ENCODE assay signal across 8 cellular contexts in genomic region chr9:120892748-120893584, GRCh38. TPM values are rescaled to one million over a fixed set of nuclear protein-coding genes. Genes with fewer than 3 reads are reported as not detected.
DNase-seq lines count a peak whose midpoint lies in the region; ATAC-seq lines count a peak whose summit lies in the region.

No MANE protein-coding gene starts in this region.

- H3K27me3 Mint-ChIP-seq in activated T-cell treated with anti-CD3 and anti-CD28 coated beads, Interleukin-2, amount 50 U/mL, for 4 hours (ENCODE audit: low read depth), result no peaks in the 10 kb centered on the region

- peak overlapping the region; percentile 42 for H3K4me3 Mint-ChIP-seq in activated T-cell treated with anti-CD3 and anti-CD28 coated beads, Interleukin-2, amount 50 U/mL, for 4 hours

- in situ Hi-C loops in HAP-1 (cut with MboI; ENCODE audit: low sequenced_read_pairs), result no loop called here

- H3K4me3 ChIP-seq in HAP-1, result no peak overlapping the region

- H3K36me3 ChIP-seq in HAP-1 (replicated peaks), result no peaks in the 10 kb centered on the region

- H3K4me1 ChIP-seq in HAP-1, result no peaks in the 10 kb centered on the region

- H3K9me3 ChIP-seq in HAP-1, result no peaks in the 10 kb centered on the region

- peaks cover 83% of the 10 kb centered on the region for H3K4me1 Mint-ChIP-seq in activated T-cell treated with anti-CD3 and anti-CD28 coated beads, Interleukin-2, amount 50 U/mL, for 4 hours (ENCODE audit: low read depth)

- H3K9me3 Mint-ChIP-seq in activated T-cell treated with anti-CD3 and anti-CD28 coated beads, Interleukin-2, amount 50 U/mL, for 4 hours, result no peaks in the 10 kb centered on the region

- ATAC-seq in GM18907 (IDR thresholded peaks at IDR 0.05; ENCODE audit: unreplicated experiment) (peak; percentile 70), HG03066 (IDR thresholded peaks at IDR 0.05; ENCODE audit: low read depth, unreplicated experiment) (peak; percentile 57)
- peak; percentile 68 for ATAC-seq in activated T-cell treated with anti-CD3 and anti-CD28 coated beads, Interleukin-2, amount 50 U/mL, for 4 hours

- no peaks in the 10 kb centered on the region for H3K36me3 Mint-ChIP-seq in activated T-cell treated with anti-CD3 and anti-CD28 coated beads, Interleukin-2, amount 50 U/mL, for 4 hours (ENCODE audit: insufficient read depth)

- peak; percentile 52 for DNase-seq in AG08395 (ENCODE audit: low spot score)
- DNase-seq in NCI-H774 (lab: John Stamatoyannopoulos, UW), result peak; percentile 60
- DNase-seq in activated T-cell treated with anti-CD3 and anti-CD28 coated beads, Interleukin-2, amount 50 U/mL, for 4 hours, result peak; percentile 56
- DNase-seq in hepatic stellate cell (ENCODE audit: low spot score), result peak; percentile 68
- DNase-seq in dedifferentiated amniotic fluid mesenchymal stem cell (ENCODE audit: extremely low spot score), result no peak
- DNase-seq in HAP-1 (ENCODE audit: low spot score in 2 of 2), result no peak

- no peaks in the 10 kb centered on the region for H3K27me3 ChIP-seq in HAP-1 (ENCODE audit: low read depth)

RNA-seq across cellular contexts. Expression of gene PHF19, which starts 16.0 kb away (rescaled TPM):
- 10 to 100 TPM; 59.2 to 75.1 (median 64.8) TPM for total RNA-seq in activated T-cell treated with anti-CD3 and anti-CD28 coated beads, Interleukin-2, amount 50 U/mL, for 4 hours

RNA-seq across cellular contexts. Expression of gene TRAF1, which starts 33.6 kb away (rescaled TPM):
- total RNA-seq in activated T-cell treated with anti-CD3 and anti-CD28 coated beads, Interleukin-2, amount 50 U/mL, for 4 hours, result 100 to 1,000 TPM; 256 to 343 (median 265) TPM

RNA-seq across cellular contexts. Expression of gene PSMD5, which starts 50.2 kb away (rescaled TPM):
- total RNA-seq in activated T-cell treated with anti-CD3 and anti-CD28 coated beads, Interleukin-2, amount 50 U/mL, for 4 hours, result 10 to 100 TPM; 64.3 to 75.9 (median 73.3) TPM

Comparison
In these comparisons a context has a peak if more than half of its experiments do, and no peak if none do; other contexts are left out.
1. DNase-seq: peak in AG08395 (single experiment), NCI-H774 (single experiment), activated T-cell treated with anti-CD3 and anti-CD28 coated beads, Interleukin-2, amount 50 U/mL, for 4 hours (single experiment) and hepatic stellate cell (single experiment); none in dedifferentiated amniotic fluid mesenchymal stem cell (single experiment) and HAP-1 (0 of 2).
2. Peak in every context shown above with its lines, with median percentiles within 50 percentile points of each other: ATAC-seq.